Comparison of ENCODE assay signal across 17 cellular contexts in the genomic region with DNA sequence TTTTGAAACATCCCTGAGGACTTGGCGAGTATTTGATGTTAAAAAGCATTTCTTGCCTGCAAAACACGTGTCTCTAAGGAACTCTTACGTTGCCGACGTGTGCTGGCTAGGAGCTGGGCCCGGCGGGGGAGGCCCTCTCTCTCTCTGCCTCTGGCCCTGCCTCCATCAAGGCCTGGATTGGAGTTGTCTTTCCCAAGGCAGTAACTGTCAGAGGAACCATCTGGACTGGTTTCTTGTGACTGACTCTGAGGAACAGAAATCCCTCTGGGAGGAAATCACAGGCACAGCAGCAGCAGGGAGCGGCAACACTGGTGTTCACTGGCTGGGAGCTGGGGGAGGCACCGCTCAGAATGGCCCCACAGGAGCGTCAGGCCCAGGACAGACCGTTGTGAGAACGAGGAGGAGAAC.
DNase-seq lines count a peak whose midpoint lies in the region; ATAC-seq and TF ChIP-seq lines count a peak whose summit lies in the region.
"Had no signal": no experiment of that assay in that cellular context is flagged by ENCODE, and none has a peak within 500 bp of the region (broad histone marks: within the 10 kb centered on the region; RNA-seq: fewer than 3 reads in every experiment).

No MANE protein-coding gene starts in this region.

- H3K4me1 ChIP-seq in BLaER1, result peaks cover 61% of the 10 kb centered on the region
- peaks cover 8 to 40% of the 10 kb centered on the region in 2 donors for H3K4me1 ChIP-seq in ascending aorta

- peak overlapping the region; percentile 93 for H3K4me2 ChIP-seq in BLaER1

- no peak overlapping the region for H3K4me3 Mint-ChIP-seq in osteocyte (ENCODE audit: unreplicated experiment)
- no peak overlapping the region for H3K4me3 Mint-ChIP-seq in natural killer cell treated with Interleukin-12 subunit alpha and Interleukin-12 subunit beta and Interleukin-15 and Interleukin-18, amount 100 ng/mL, for 72 hours
- H3K4me3 Mint-ChIP-seq: CD4-positive, alpha-beta T cell; immature natural killer cell had no signal

- H3K36me3 ChIP-seq in BLaER1 (peaks cover 16% of the 10 kb centered on the region), ascending aorta (no peaks in the 10 kb centered on the region)
- H3K36me3 ChIP-seq: cardiac muscle cell, heart left ventricle had no signal

- H3K27me3 ChIP-seq in BLaER1 (no peaks in the 10 kb centered on the region), ascending aorta (no peaks in the 10 kb centered on the region)
- H3K27me3 ChIP-seq: cardiac muscle cell, heart left ventricle had no signal

- no peak for ATAC-seq in natural killer cell treated with Interleukin-12 subunit alpha and Interleukin-12 subunit beta and Interleukin-15 and Interleukin-18, amount 100 ng/mL, for 72 hours
- ATAC-seq: esophagus mucosa, heart left ventricle had no signal

- TF ChIP-seq CTCF in ascending aorta (IDR thresholded peaks at IDR 0.05), result no peak
- no peak for TF ChIP-seq CTCF in osteocyte (IDR thresholded peaks at IDR 0.05)

- H3K27ac ChIP-seq in BLaER1 (peak overlapping the region; percentile 93), ascending aorta (peak overlapping the region; percentile 70 to 81)
- H3K27ac ChIP-seq: cardiac muscle cell had no signal

- intact Hi-C loops in ascending aorta (cut with DNase I) (loop anchor here (5.0 kb wide), 3 partner anchors 245 to 1625 kb away; a partner anchor contains a TSS), cardiac septum (cut with DNase I) (loop anchor here (10.0 kb wide), 1 partner anchor 288 kb away; no protein-coding TSS in a partner anchor)

- H3K9ac ChIP-seq in BLaER1, result peak overlapping the region; percentile 75; the same call in 1 of the 2 replicates

- peaks cover 33% of the 10 kb centered on the region for H3K4me1 Mint-ChIP-seq in osteocyte (ENCODE audit: unreplicated experiment)
- H3K4me1 Mint-ChIP-seq in natural killer cell treated with Interleukin-12 subunit alpha and Interleukin-12 subunit beta and Interleukin-15 and Interleukin-18, amount 100 ng/mL, for 72 hours (ENCODE audit: low read depth in 2 of 2), result peaks cover 6 to 9% of the 10 kb centered on the region in 2 donors

- no peaks in the 10 kb centered on the region for H3K27me3 Mint-ChIP-seq in osteocyte (ENCODE audit: unreplicated experiment)
- no peaks in the 10 kb centered on the region for H3K27me3 Mint-ChIP-seq in natural killer cell treated with Interleukin-12 subunit alpha and Interleukin-12 subunit beta and Interleukin-15 and Interleukin-18, amount 100 ng/mL, for 72 hours
- H3K27me3 Mint-ChIP-seq: CD4-positive, alpha-beta T cell had no signal

- H3K9me3 ChIP-seq in BLaER1 (peaks cover 42% of the 10 kb centered on the region), ascending aorta (no peaks in the 10 kb centered on the region)

- H4K20me1 ChIP-seq in BLaER1, result no peaks in the 10 kb centered on the region

- H3K4me3 ChIP-seq in BLaER1 (no peak overlapping the region), ascending aorta (no peak overlapping the region)
- H3K4me3 ChIP-seq: cardiac muscle cell, heart left ventricle, lung had no signal

- H3K27ac Mint-ChIP-seq in osteocyte (ENCODE audit: unreplicated experiment), result peak overlapping the region; percentile 52
- H3K27ac Mint-ChIP-seq in natural killer cell treated with Interleukin-12 subunit alpha and Interleukin-12 subunit beta and Interleukin-15 and Interleukin-18, amount 100 ng/mL, for 72 hours, result no peak overlapping the region
- H3K27ac Mint-ChIP-seq: CD4-positive, alpha-beta T cell had no signal

- H3K9me3 Mint-ChIP-seq in osteocyte (ENCODE audit: unreplicated experiment), result no peaks in the 10 kb centered on the region
- peaks cover 3% of the 10 kb centered on the region for H3K9me3 Mint-ChIP-seq in natural killer cell treated with Interleukin-12 subunit alpha and Interleukin-12 subunit beta and Interleukin-15 and Interleukin-18, amount 100 ng/mL, for 72 hours
- H3K9me3 Mint-ChIP-seq: CD4-positive, alpha-beta T cell; immature natural killer cell had no signal

- no peaks in the 10 kb centered on the region for H3K36me3 Mint-ChIP-seq in osteocyte (ENCODE audit: unreplicated experiment)
- H3K36me3 Mint-ChIP-seq in natural killer cell treated with Interleukin-12 subunit alpha and Interleukin-12 subunit beta and Interleukin-15 and Interleukin-18, amount 100 ng/mL, for 72 hours, result no peaks in the 10 kb centered on the region

- DNase-seq in ascending aorta (ENCODE audit: low spot score in 2 of 2) (peak in 1 of 2 donors; percentile 65), cardiac septum (ENCODE audit: low spot score) (peak; percentile 53), osteocyte (ENCODE audit: extremely low spot score, unreplicated experiment) (no peak), ureter (ENCODE audit: low spot score) (no peak), COLO668 (lab: John Stamatoyannopoulos, UW; ENCODE audit: unreplicated experiment) (no peak)
- DNase-seq in stimulated activated CD4-positive, alpha-beta T cell treated with anti-CD3 and anti-CD28 coated beads, Interleukin-12 subunit alpha, Interleukin-12 subunit beta, amount 100 ng/mL, for 4 hours, result no peak
- DNase-seq in natural killer cell treated with Interleukin-12 subunit alpha and Interleukin-12 subunit beta and Interleukin-15 and Interleukin-18, amount 100 ng/mL, for 72 hours (ENCODE audit: low spot score), result no peak
- DNase-seq: CD4-positive, alpha-beta T cell; DMS79; immature natural killer cell; NCI-H1417 treated with DMSO at 0.1 percent for 48 hours; substantia nigra had no signal
